Comparison of ENCODE assay signal across 32 cellular contexts in the genomic region with DNA sequence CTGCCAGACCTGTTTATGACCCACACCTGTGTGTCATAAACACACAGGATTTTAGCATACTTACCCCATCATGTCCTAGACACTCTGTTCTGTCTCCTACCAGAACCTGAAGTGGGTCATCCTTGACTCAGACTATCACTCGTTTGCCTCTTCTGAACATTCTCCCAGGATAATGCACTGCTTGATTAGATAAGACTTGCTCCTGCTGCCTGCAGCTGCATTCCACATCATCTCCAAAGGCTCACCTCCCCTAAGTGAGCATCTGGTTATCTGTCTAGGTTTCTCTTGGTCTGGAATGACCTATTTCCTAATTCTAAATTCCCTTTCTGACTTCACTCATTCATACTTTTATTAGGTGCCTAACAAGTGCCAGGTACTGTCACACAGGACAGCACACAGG.
"Had no signal": no experiment of that assay in that cellular context is flagged by ENCODE, and none has a peak within 500 bp of the region (broad histone marks: within the 10 kb centered on the region; RNA-seq: fewer than 3 reads in every experiment).

No MANE protein-coding gene starts in this region.

- DNase-seq: activated B cell treated with CpG ODN at 0.5 μM for 24 hours; activated CD4-positive, alpha-beta memory T cell treated with anti-CD3 and anti-CD28 coated beads for 36 hours; activated CD4-positive, alpha-beta T cell treated with anti-CD3 and anti-CD28 coated beads for 4 hours; activated CD4-positive, alpha-beta T cell treated with anti-CD3 and anti-CD28 coated beads, Interleukin-2, amount 10 ng/mL, durations not matched to agents 24 days and 14 days; activated CD4-positive, alpha-beta T cell treated with anti-CD3 and anti-CD28 coated beads, Interleukin-2, amount 50 U/mL, for 1 hour; activated CD4-positive, alpha-beta T cell treated with anti-CD3 and anti-CD28 coated beads, Interleukin-2, amount 50 U/mL, for 4 hours; activated CD4-positive, CD25-positive, alpha-beta regulatory T cell treated with anti-CD3 and anti-CD28 coated beads, Interleukin-2, amount 50 U/mL, for 72 hours; activated CD8-positive, alpha-beta memory T cell treated with anti-CD3 and anti-CD28 coated beads, Interleukin-2, amount 50 U/mL, for 4 hours; activated CD8-positive, alpha-beta T cell treated with anti-CD3 and anti-CD28 coated beads for 36 hours; activated effector memory CD4-positive, alpha-beta T cell treated with anti-CD3 and anti-CD28 coated beads, Interleukin-2, amount 50 U/mL, for 16 hours; activated gamma-delta T cell treated with Interleukin-2 at 50 U/mL for 16 hours; activated naive CD4-positive, alpha-beta T cell; activated naive CD4-positive, alpha-beta T cell treated with anti-CD3 and anti-CD28 coated beads for 36 hours; activated naive CD4-positive, alpha-beta T cell treated with anti-CD3 and anti-CD28 coated beads, Interleukin-2, amount 50 U/mL, for 16 hours; activated naive CD8-positive, alpha-beta T cell treated with anti-CD3 and anti-CD28 coated beads for 36 hours; activated T-cell treated with anti-CD3 and anti-CD28 coated beads for 4 hours; activated T-cell treated with anti-CD3 and anti-CD28 coated beads, Interleukin-2, amount 50 U/mL, for 1 hour; activated T-cell treated with anti-CD3 and anti-CD28 coated beads, Interleukin-2, amount 50 U/mL, for 4 hours; activated T-cell treated with anti-CD3 and anti-CD28 coated beads, Interleukin-2, amount 50 U/mL, for 72 hours; amygdala; anterior cingulate cortex; caudate nucleus; T-cell; T-helper 17 cell had no signal

- H3K27ac ChIP-seq: ascending aorta, cardiac muscle cell, VCaP had no signal

- H3K27me3 Mint-ChIP-seq: activated B cell treated with CpG ODN at 0.5 μM for 24 hours; activated CD4-positive, alpha-beta T cell treated with anti-CD3 and anti-CD28 coated beads, Interleukin-2, amount 10 ng/mL, durations not matched to agents 24 days and 14 days; activated CD8-positive, alpha-beta T cell treated with anti-CD3 and anti-CD28 coated beads for 36 hours; activated naive CD8-positive, alpha-beta T cell treated with anti-CD3 and anti-CD28 coated beads for 36 hours; central memory CD8-positive, alpha-beta T cell had no signal

- H3K27ac Mint-ChIP-seq: activated B cell treated with CpG ODN at 0.5 μM for 24 hours; activated CD4-positive, alpha-beta memory T cell treated with anti-CD3 and anti-CD28 coated beads for 36 hours; activated CD4-positive, alpha-beta T cell treated with anti-CD3 and anti-CD28 coated beads, Interleukin-2, amount 10 ng/mL, durations not matched to agents 24 days and 14 days; activated CD8-positive, alpha-beta T cell treated with anti-CD3 and anti-CD28 coated beads for 36 hours; activated naive CD4-positive, alpha-beta T cell treated with anti-CD3 and anti-CD28 coated beads for 36 hours; activated naive CD4-positive, alpha-beta T cell treated with anti-CD3 and anti-CD28 coated beads, Interleukin-2, amount 50 U/mL, for 72 hours; activated naive CD8-positive, alpha-beta T cell treated with anti-CD3 and anti-CD28 coated beads for 36 hours; activated T-cell treated with anti-CD3 and anti-CD28 coated beads, Interleukin-2, amount 50 U/mL, for 72 hours; activated T-helper 1 cell treated with anti-CD3 and anti-CD28 coated beads, Interleukin-12 subunit alpha, Interleukin-12 subunit beta, Interleukin-2, Interleukin-4 antibody, amounts not matched to agents 30 ng/mL and 10 ng/mL and 1 ng/mL, durations not matched to agents 14 hours and 24 hours and 36 hours; activated T-helper 17 cell treated with anti-CD3 and anti-CD28 coated beads, Interleukin-2, amount 50 U/mL, for 72 hours; brain; T-cell; T-helper 17 cell had no signal

- H3K36me3 ChIP-seq: cardiac muscle cell had no signal

- ATAC-seq: activated CD8-positive, alpha-beta T cell treated with anti-CD3 and anti-CD28 coated beads for 36 hours; activated naive CD4-positive, alpha-beta T cell treated with anti-CD3 and anti-CD28 coated beads, Interleukin-2, amount 50 U/mL, for 72 hours; activated T-cell treated with anti-CD3 and anti-CD28 coated beads, Interleukin-2, amount 50 U/mL, for 4 hours; activated T-cell treated with anti-CD3 and anti-CD28 coated beads, Interleukin-2, amount 50 U/mL, for 72 hours; activated T-helper 17 cell treated with anti-CD3 and anti-CD28 coated beads, Interleukin-2, amount 50 U/mL, for 72 hours; T-cell; T-helper 17 cell had no signal

- H3K9me3 ChIP-seq: ascending aorta had no signal

- H3K36me3 Mint-ChIP-seq: activated CD4-positive, alpha-beta memory T cell treated with anti-CD3 and anti-CD28 coated beads for 36 hours; activated naive CD4-positive, alpha-beta T cell treated with anti-CD3 and anti-CD28 coated beads, Interleukin-2, amount 50 U/mL, for 72 hours; activated naive CD8-positive, alpha-beta T cell treated with anti-CD3 and anti-CD28 coated beads for 36 hours; T-cell had no signal

- H3K27me3 ChIP-seq: ascending aorta, cardiac muscle cell had no signal

- H3K4me1 ChIP-seq: ascending aorta had no signal

- H3K4me3 Mint-ChIP-seq: activated B cell treated with CpG ODN at 0.5 μM for 24 hours; activated CD4-positive, alpha-beta memory T cell treated with anti-CD3 and anti-CD28 coated beads for 36 hours; activated CD4-positive, alpha-beta T cell treated with anti-CD3 and anti-CD28 coated beads, Interleukin-2, amount 10 ng/mL, durations not matched to agents 24 days and 14 days; activated CD8-positive, alpha-beta T cell treated with anti-CD3 and anti-CD28 coated beads for 36 hours; activated naive CD4-positive, alpha-beta T cell treated with anti-CD3 and anti-CD28 coated beads for 36 hours; activated naive CD8-positive, alpha-beta T cell treated with anti-CD3 and anti-CD28 coated beads for 36 hours; activated T-cell treated with anti-CD3 and anti-CD28 coated beads, Interleukin-2, amount 50 U/mL, for 4 hours; activated T-cell treated with anti-CD3 and anti-CD28 coated beads, Interleukin-2, amount 50 U/mL, for 72 hours; activated T-helper 1 cell treated with anti-CD3 and anti-CD28 coated beads, Interleukin-12 subunit alpha, Interleukin-12 subunit beta, Interleukin-2, Interleukin-4 antibody, amounts not matched to agents 30 ng/mL and 10 ng/mL and 1 ng/mL, durations not matched to agents 14 hours and 24 hours and 36 hours; activated T-helper 17 cell treated with anti-CD3 and anti-CD28 coated beads, Interleukin-2, amount 50 U/mL, for 72 hours; brain; central memory CD8-positive, alpha-beta T cell; T-cell; T-helper 17 cell had no signal

- H3K9me3 Mint-ChIP-seq: activated B cell treated with CpG ODN at 0.5 μM for 24 hours; activated CD4-positive, alpha-beta memory T cell treated with anti-CD3 and anti-CD28 coated beads for 36 hours; activated CD4-positive, alpha-beta T cell treated with anti-CD3 and anti-CD28 coated beads, Interleukin-2, amount 10 ng/mL, durations not matched to agents 24 days and 14 days; activated CD8-positive, alpha-beta T cell treated with anti-CD3 and anti-CD28 coated beads for 36 hours; activated naive CD4-positive, alpha-beta T cell treated with anti-CD3 and anti-CD28 coated beads for 36 hours; activated naive CD8-positive, alpha-beta T cell treated with anti-CD3 and anti-CD28 coated beads for 36 hours; activated T-cell treated with anti-CD3 and anti-CD28 coated beads, Interleukin-2, amount 50 U/mL, for 4 hours; activated T-helper 1 cell treated with anti-CD3 and anti-CD28 coated beads, Interleukin-12 subunit alpha, Interleukin-12 subunit beta, Interleukin-2, Interleukin-4 antibody, amounts not matched to agents 30 ng/mL and 10 ng/mL and 1 ng/mL, durations not matched to agents 14 hours and 24 hours and 36 hours had no signal

- H3K4me3 ChIP-seq: ascending aorta, cardiac muscle cell had no signal

- H3K4me1 Mint-ChIP-seq: activated B cell treated with CpG ODN at 0.5 μM for 24 hours; activated CD4-positive, alpha-beta T cell treated with anti-CD3 and anti-CD28 coated beads, Interleukin-2, amount 10 ng/mL, durations not matched to agents 24 days and 14 days; activated naive CD8-positive, alpha-beta T cell treated with anti-CD3 and anti-CD28 coated beads for 36 hours; activated T-helper 17 cell treated with anti-CD3 and anti-CD28 coated beads, Interleukin-2, amount 50 U/mL, for 72 hours; brain; central memory CD8-positive, alpha-beta T cell; T-cell; T-helper 17 cell had no signal
